ENCODE assay signal across 2 cellular contexts in the genomic region with DNA sequence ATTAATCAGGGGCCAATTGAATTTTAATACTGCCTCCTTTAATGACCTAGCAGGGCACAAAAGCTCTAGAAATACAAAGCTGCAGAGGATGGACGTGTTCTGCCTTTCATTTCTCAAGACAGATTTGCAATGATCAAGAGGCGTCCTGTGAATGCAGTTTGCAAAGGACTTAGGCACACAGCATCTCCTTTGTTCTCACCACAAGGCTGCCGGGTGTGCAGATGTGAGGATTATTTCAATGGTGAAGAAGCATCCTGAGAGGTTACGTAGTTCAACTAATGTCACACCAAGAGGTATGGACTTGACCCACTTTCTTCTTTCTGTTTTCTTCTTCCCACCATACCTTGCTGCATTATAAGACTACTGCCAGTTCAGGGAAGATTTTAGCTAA.
A peak's percentile ranks its signal among the peaks of the same experiment; 100 is the strongest.
TF ChIP-seq lines count a peak whose summit lies in the region.

No MANE protein-coding gene starts in this region.

TF ChIP-seq in HepG2, 621 proteins besides CTCF, POLR2A, EP300 and RAD21:
- TF ChIP-seq ATRX (CRISPR knock-in tag; IDR thresholded peaks at IDR 0.05; ENCODE audit: borderline replicate concordance) (no peak), ZNF30 (CRISPR knock-in tag; IDR thresholded peaks at IDR 0.05) (0 out of 2 replicates have a peak, but pooled peaks have one; percentile 46)

TF ChIP-seq in H1, 55 proteins besides CTCF, POLR2A, EP300 and RAD21:
- TF ChIP-seq SIRT6 (IDR thresholded peaks at IDR 0.05; ENCODE audit: low read length) = no peak
- TF ChIP-seq MAX (IDR thresholded peaks at IDR 0.05) = no peak
- TF ChIP-seq PHF8 (conservative IDR thresholded peaks at IDR 0.05; ENCODE audit: low read depth, low read length) = no peak
- no peak for TF ChIP-seq KDM4A (IDR thresholded peaks at IDR 0.05; ENCODE audit: low read depth, low read length, severe bottlenecking)
- TF ChIP-seq POLR2AphosphoS5 (IDR thresholded peaks at IDR 0.05; ENCODE audit: low read depth, low read length) = no peak
- no peak for TF ChIP-seq BCL11A (IDR thresholded peaks at IDR 0.05; ENCODE audit: low read depth in 2 of 2, low read length in 2 of 2)
- TF ChIP-seq, protein P1, sequence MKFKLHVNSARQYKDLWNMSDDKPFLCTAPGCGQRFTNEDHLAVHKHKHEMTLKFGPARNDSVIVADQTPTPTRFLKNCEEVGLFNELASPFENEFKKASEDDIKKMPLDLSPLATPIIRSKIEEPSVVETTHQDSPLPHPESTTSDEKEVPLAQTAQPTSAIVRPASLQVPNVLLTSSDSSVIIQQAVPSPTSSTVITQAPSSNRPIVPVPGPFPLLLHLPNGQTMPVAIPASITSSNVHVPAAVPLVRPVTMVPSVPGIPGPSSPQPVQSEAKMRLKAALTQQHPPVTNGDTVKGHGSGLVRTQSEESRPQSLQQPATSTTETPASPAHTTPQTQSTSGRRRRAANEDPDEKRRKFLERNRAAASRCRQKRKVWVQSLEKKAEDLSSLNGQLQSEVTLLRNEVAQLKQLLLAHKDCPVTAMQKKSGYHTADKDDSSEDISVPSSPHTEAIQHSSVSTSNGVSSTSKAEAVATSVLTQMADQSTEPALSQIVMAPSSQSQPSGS (IDR thresholded peaks at IDR 0.05; ENCODE audit: low read length) = no peak
- TF ChIP-seq SIN3A (conservative IDR thresholded peaks at IDR 0.05 in 1 of 2, IDR thresholded peaks at IDR 0.05 in 1 of 2; ENCODE audit: low read depth in 1 of 2, low read length in 2 of 2) = no peak
- TF ChIP-seq RFX5 (IDR thresholded peaks at IDR 0.05; ENCODE audit: borderline replicate concordance, low read depth, low read length) = no peak
- TF ChIP-seq NRF1 (IDR thresholded peaks at IDR 0.05; ENCODE audit: low read depth, low read length) = no peak
- no peak for TF ChIP-seq EGR1 (IDR thresholded peaks at IDR 0.05; ENCODE audit: borderline replicate concordance, low read depth, low read length)
TF ChIP-seq in H1: peak in this region for 0.
